18 cellular contexts compared by ENCODE assay signal in genomic region chr11:47571895-47572294, GRCh38. TPM values are rescaled to one million over a fixed set of nuclear protein-coding genes. Genes with fewer than 3 reads are reported as not detected.
DNase-seq lines count a peak whose midpoint lies in the region; ATAC-seq and TF ChIP-seq lines count a peak whose summit lies in the region.
"Had no signal": no experiment of that assay in that cellular context is flagged by ENCODE, and none has a peak within 500 bp of the region (broad histone marks: within the 10 kb centered on the region; RNA-seq: fewer than 3 reads in every experiment).

No MANE protein-coding gene starts in this region.

- peaks cover 15% of the 10 kb centered on the region for H3K4me1 Mint-ChIP-seq in MCF 10A (ENCODE audit: insufficient read depth, unreplicated experiment)
- H3K4me1 Mint-ChIP-seq: endodermal cell had no signal

- H3K27ac Mint-ChIP-seq in MCF 10A (ENCODE audit: low read depth, unreplicated experiment) = no peak overlapping the region
- H3K27ac Mint-ChIP-seq: T-helper 1 cell treated with Interleukin-12 subunit alpha and Interleukin-12 subunit beta and Interleukin-4 antibody, amounts not matched to agents 30 μg/mL and 1 μg/mL, for 36 hours had no signal

- ATAC-seq in upper lobe of right lung = no peak

- H3K79me2 ChIP-seq in mammary epithelial cell (ENCODE audit: insufficient read depth, low read length) = peaks cover 80% of the 10 kb centered on the region

- H3K4me3 ChIP-seq in mammary epithelial cell (replicated peaks in 1 of 3; ENCODE audit: insufficient read depth in 1 of 3, low read depth in 2 of 3, low read length in 3 of 3) (no peak overlapping the region), WERI-Rb-1 (ENCODE audit: low read depth, low read length) (no peak overlapping the region), fibroblast of villous mesenchyme (ENCODE audit: low read depth, low read length) (no peak overlapping the region), upper lobe of right lung (no peak overlapping the region)
- H3K4me3 ChIP-seq: heart right ventricle, K562 had no signal

- no peaks in the 10 kb centered on the region for H3K27me3 Mint-ChIP-seq in MCF 10A (ENCODE audit: insufficient read depth, unreplicated experiment)

- H3K9me3 ChIP-seq in mammary epithelial cell (replicated peaks; ENCODE audit: insufficient read depth, low read length) (no peaks in the 10 kb centered on the region), WERI-Rb-1 (ENCODE audit: severe bottlenecking) (no peaks in the 10 kb centered on the region), upper lobe of right lung (no peaks in the 10 kb centered on the region)
- H3K9me3 ChIP-seq: heart right ventricle had no signal

- peaks cover 36% of the 10 kb centered on the region for H3K36me3 Mint-ChIP-seq in MCF 10A (ENCODE audit: insufficient read depth, unreplicated experiment)

- DNase-seq in mammary epithelial cell = peak; percentile 57
- DNase-seq in MCF 10A (ENCODE audit: unreplicated experiment) = no peak
- no peak for DNase-seq in WERI-Rb-1
- DNase-seq in fibroblast of villous mesenchyme (ENCODE audit: low read depth) = peak; percentile 75
- DNase-seq in upper lobe of right lung = no peak
- DNase-seq in SHP77 treated with DMSO at 0.1 percent for 48 hours (lab: John Stamatoyannopoulos, UW) = no peak
- DNase-seq in HuH-7 (ENCODE audit: low spot score) = no peak
- no peak for DNase-seq in GM19238 (ENCODE audit: insufficient read length, low spot score)
- DNase-seq: activated naive CD4-positive, alpha-beta T cell; endodermal cell; heart right ventricle; left cardiac atrium; NCI-H1105 treated with DMSO at 0.1 percent for 48 hours; nucleus accumbens; stimulated activated CD4-positive, alpha-beta T cell treated with anti-CD3 and anti-CD28 coated beads, Interleukin-4, amount 100 ng/mL, for 1 hour had no signal

- no peak overlapping the region for H3K9ac ChIP-seq in mammary epithelial cell (ENCODE audit: insufficient read depth, low read length)

- POLR2A ChIA-PET in MCF 10A (lab: Yijun Ruan, JAX) = interaction anchor here (3.2 kb wide), 1 partner anchor 19 kb away, joined by 8 read pairs; the partner anchor contains the start of gene CELF1

- whole genome bisulfite sequencing in mammary epithelial cell (ENCODE audit: low coverage, missing lambda C conversion rate) = 10% methylated on average over 1 of the region's 1 CpG

- peaks cover 20% of the 10 kb centered on the region for H3K4me1 ChIP-seq in mammary epithelial cell (ENCODE audit: insufficient read depth, low read length)
- peaks cover 5% of the 10 kb centered on the region for H3K4me1 ChIP-seq in upper lobe of right lung

- no peak overlapping the region for H2AFZ ChIP-seq in mammary epithelial cell (ENCODE audit: low read depth, low read length)

- H3K4me3 Mint-ChIP-seq in MCF 10A (ENCODE audit: unreplicated experiment) = no peak overlapping the region
- H3K4me3 Mint-ChIP-seq: endodermal cell; T-helper 1 cell treated with Interleukin-12 subunit alpha and Interleukin-12 subunit beta and Interleukin-4 antibody, amounts not matched to agents 30 μg/mL and 1 μg/mL, for 36 hours had no signal

- BruUV-seq in mammary epithelial cell (replicated peaks; lab: Mats Ljungman, UMichigan) = no TSS peak
- BruUV-seq in MCF 10A (replicated peaks; lab: Mats Ljungman, UMichigan) = no TSS peak

- H4K20me1 ChIP-seq in mammary epithelial cell (ENCODE audit: insufficient read depth, low read length) = no peaks in the 10 kb centered on the region

- dilution Hi-C loops in mammary epithelial cell (cut with HindIII; ENCODE audit: low sequenced_read_pairs) = loop anchor here (10.0 kb wide), 1 partner anchor 197 kb away; the partner anchor contains the start of gene SPI1

- CTCF ChIA-PET in mammary epithelial cell (lab: Charles Lee; ENCODE audit: low non-redundant PET) (interaction anchor here (0.7 kb wide), 1 partner anchor 30 kb away, joined by 4 read pairs; no protein-coding TSS in a partner anchor), MCF 10A (lab: Yijun Ruan, JAX) (interaction anchor here (0.5 kb wide), 1 partner anchor 73 kb away, joined by 3 read pairs; no protein-coding TSS in a partner anchor)

- H3K36me3 ChIP-seq in mammary epithelial cell (ENCODE audit: insufficient read depth, low read length) (peaks cover 11% of the 10 kb centered on the region), WERI-Rb-1 (peaks cover 67% of the 10 kb centered on the region), upper lobe of right lung (peaks cover 65% of the 10 kb centered on the region)

- H3K4me2 ChIP-seq in mammary epithelial cell (ENCODE audit: insufficient read depth, low read depth, low read length) = peak overlapping the region; percentile 26

- intact Hi-C loops in mammary epithelial cell (cut with micrococcal nuclease) = no loop called here
- intact Hi-C loops in MCF 10A (cut with micrococcal nuclease) = no loop called here
- intact Hi-C loops in upper lobe of right lung (cut with DNase I) = no loop called here

- H3K27me3 ChIP-seq in mammary epithelial cell (ENCODE audit: insufficient read depth, low read length) (no peaks in the 10 kb centered on the region), WERI-Rb-1 (ENCODE audit: insufficient read depth, low read depth, severe bottlenecking) (no peaks in the 10 kb centered on the region), upper lobe of right lung (no peaks in the 10 kb centered on the region)
- H3K27me3 ChIP-seq: heart right ventricle had no signal

- H3K27ac ChIP-seq in mammary epithelial cell (ENCODE audit: insufficient read depth, low read depth, low read length) = peak overlapping the region; percentile 46
- H3K27ac ChIP-seq in WERI-Rb-1 = peak overlapping the region; percentile 66
- H3K27ac ChIP-seq in upper lobe of right lung = peak overlapping the region; percentile 42

- in situ Hi-C loops in mammary epithelial cell (cut with MboI; ENCODE audit: low sequenced_read_pairs in 2 of 2) = no loop called here

- no peak for TF ChIP-seq CTCF in mammary epithelial cell (conservative IDR thresholded peaks at IDR 0.05 in 1 of 2, IDR thresholded peaks at IDR 0.05 in 1 of 2; ENCODE audit: extremely low read depth in 1 of 2, insufficient read depth in 1 of 2, low read depth in 1 of 2, low read length in 2 of 2)
- no peak for TF ChIP-seq CTCF in MCF 10A (IDR thresholded peaks at IDR 0.05; ENCODE audit: unreplicated experiment)
- no peak for TF ChIP-seq CTCF in WERI-Rb-1 (IDR thresholded peaks at IDR 0.05; ENCODE audit: low read depth, low read length)
- no peak for TF ChIP-seq CTCF in fibroblast of villous mesenchyme (IDR thresholded peaks at IDR 0.05; ENCODE audit: insufficient read depth, low read depth, low read length)
- no peak for TF ChIP-seq CTCF in upper lobe of right lung (IDR thresholded peaks at IDR 0.05)

- H3K9me3 Mint-ChIP-seq in MCF 10A (ENCODE audit: unreplicated experiment) = no peaks in the 10 kb centered on the region
- H3K9me3 Mint-ChIP-seq: endodermal cell; T-helper 1 cell treated with Interleukin-12 subunit alpha and Interleukin-12 subunit beta and Interleukin-4 antibody, amounts not matched to agents 30 μg/mL and 1 μg/mL, for 36 hours had no signal

RNA-seq across cellular contexts. Expression of gene PTPMT1, which starts 6.5 kb away (rescaled TPM):
- total RNA-seq in mammary epithelial cell (10 to 100 TPM; 57.2 to 65.3 TPM), MCF 10A (2022) (44.6 and 49.0 TPM in 2 replicates), fibroblast of villous mesenchyme (66.7 and 71.7 TPM in 2 replicates), upper lobe of right lung (75.6 TPM)
- polyA plus RNA-seq in mammary epithelial cell = 64.3 TPM
- polyA minus RNA-seq in mammary epithelial cell = 24.5 TPM

RNA-seq across cellular contexts. Expression of gene KBTBD4, which starts 6.9 kb away (rescaled TPM):
- total RNA-seq in mammary epithelial cell (10 to 100 TPM; 12.2 to 17.8 TPM), MCF 10A (2022) (8.4 and 12.6 TPM in 2 replicates), fibroblast of villous mesenchyme (18.7 and 24.2 TPM in 2 replicates), upper lobe of right lung (16.6 TPM)
- polyA plus RNA-seq in mammary epithelial cell = 19.4 TPM
- polyA minus RNA-seq in mammary epithelial cell = 16.9 TPM

RNA-seq across cellular contexts. Expression of gene NDUFS3, which starts 7.0 kb away (rescaled TPM):
- total RNA-seq in mammary epithelial cell (10 to 100 TPM; 30.5 to 87.0 TPM), MCF 10A (2022) (117 and 120 TPM in 2 replicates), fibroblast of villous mesenchyme (66.1 and 70.5 TPM in 2 replicates), upper lobe of right lung (76.2 TPM)
- 256 TPM for polyA plus RNA-seq in mammary epithelial cell
- 57.8 TPM for polyA minus RNA-seq in mammary epithelial cell

RNA-seq across cellular contexts. Expression of gene FAM180B, which starts 14.6 kb away (rescaled TPM):
- total RNA-seq in mammary epithelial cell (not detected), MCF 10A (2022) (not detected in 2 replicates), fibroblast of villous mesenchyme (not detected in 2 replicates), upper lobe of right lung (not detected)
- polyA plus RNA-seq in mammary epithelial cell = not detected
- polyA minus RNA-seq in mammary epithelial cell = not detected
- total RNA-seq: mononuclear cell had no signal

RNA-seq across cellular contexts. Expression of gene CELF1, which starts 19.0 kb away (rescaled TPM):
- total RNA-seq in mammary epithelial cell (100 to 1,000 TPM; 113 to 129 TPM), MCF 10A (2022) (173 and 189 TPM in 2 replicates), fibroblast of villous mesenchyme (124 and 128 TPM in 2 replicates), upper lobe of right lung (97.5 TPM)
- polyA plus RNA-seq in mammary epithelial cell = 75.6 TPM
- 96.1 TPM for polyA minus RNA-seq in mammary epithelial cell

Comparison
In these comparisons a context has a peak if more than half of its experiments do, and no peak if none do; other contexts are left out.
1. DNase-seq: peak in mammary epithelial cell (single experiment) and fibroblast of villous mesenchyme (single experiment); none in MCF 10A (single experiment), WERI-Rb-1 (single experiment), upper lobe of right lung (single experiment), SHP77 treated with DMSO at 0.1 percent for 48 hours (single experiment), HuH-7 (single experiment) and GM19238 (single experiment).
2. Peak in every context shown above with its lines, with median percentiles within 50 percentile points of each other: H3K27ac ChIP-seq.